Comparison of ENCODE assay signal across 34 cellular contexts in genomic region chr1:210198840-210199239, GRCh38.
"Had no signal": no experiment of that assay in that cellular context is flagged by ENCODE, and none has a peak within 500 bp of the region (broad histone marks: within the 10 kb centered on the region; RNA-seq: fewer than 3 reads in every experiment).

No MANE protein-coding gene starts in this region.

- H3K36me3 ChIP-seq: MG63 had no signal

- DNase-seq: Karpas-422, Kasumi-1, MG63, MM.1S, MV-4-11, NCI-H1048, NCI-H1092, NCI-H1092 treated with DMSO at 0.1 percent for 48 hours, NCI-H1105, NCI-H1105 treated with DMSO at 0.1 percent for 48 hours, NCI-H1417, NCI-H1417 treated with DMSO at 0.1 percent for 48 hours, NCI-H1436, NCI-H1436 treated with DMSO at 0.1 percent for 48 hours, NCI-H146, NCI-H1694, NCI-H1694 treated with DMSO at 0.1 percent for 48 hours, NCI-H187, NCI-H187 treated with DMSO at 0.1 percent for 48 hours, NCI-H1930, NCI-H2029, NCI-H2029 treated with DMSO at 0.1 percent for 48 hours, NCI-H2081, NCI-H2081 treated with DMSO at 0.1 percent for 48 hours, NCI-H2107, NCI-H2171, NCI-H2171 treated with DMSO at 0.1 percent for 48 hours, NCI-H2227 treated with DMSO at 0.1 percent for 48 hours, NCI-H226, NCI-H345, NCI-H446, NCI-H446 treated with DMSO at 0.1 percent for 48 hours, NCI-H510A, NCI-H510A treated with DMSO at 0.1 percent for 48 hours had no signal

- H3K4me3 ChIP-seq: MG63 had no signal
